8 cellular contexts compared by ENCODE assay signal in the genomic region with DNA sequence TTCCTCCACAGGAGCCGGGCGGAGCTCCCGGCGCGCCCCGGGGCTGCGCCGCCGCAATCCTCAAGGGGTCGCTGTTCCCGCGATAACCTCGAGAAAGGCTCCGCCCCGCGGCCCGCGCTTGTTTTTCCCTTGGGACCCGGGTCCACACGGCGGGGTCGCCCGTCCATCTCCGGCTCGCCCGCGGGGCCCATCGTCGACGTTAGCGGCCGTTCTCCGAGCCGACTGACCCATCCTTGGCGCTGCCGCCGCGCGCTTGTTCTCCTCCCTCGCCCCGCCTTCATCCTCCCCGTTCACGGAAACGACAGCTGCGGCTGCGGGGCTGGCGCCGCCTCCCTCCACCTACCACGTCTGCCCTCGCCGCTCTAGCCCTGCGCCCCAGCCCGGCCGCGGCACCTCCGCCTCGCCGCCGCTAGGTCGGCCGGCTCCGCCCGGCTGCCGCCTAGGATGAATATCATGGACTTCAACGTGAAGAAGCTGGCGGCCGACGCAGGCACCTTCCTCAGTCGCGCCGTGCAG. TPM values are rescaled to one million over a fixed set of nuclear protein-coding genes. Genes with fewer than 3 reads are reported as not detected.
DNase-seq lines count a peak whose midpoint lies in the region; ATAC-seq and TF ChIP-seq lines count a peak whose summit lies in the region.

A gene (plus strand): TSS at position 121 of the 516 bp plus-strand sequence. CDS start 324 bp downstream, at position 445.

- H3K4me3 Mint-ChIP-seq in activated naive CD4-positive, alpha-beta T cell treated with anti-CD3 and anti-CD28 coated beads, Interleukin-2, amount 50 U/mL, for 24 hours, result peak within 1 kb of the TSS; percentile 99

- no peaks in the 10 kb centered on the region for H3K36me3 ChIP-seq in osteoblast (ENCODE audit: insufficient read depth, low read length)
- no peaks in the 10 kb centered on the region for H3K36me3 ChIP-seq in testis (ENCODE audit: low read depth, missing control alignments)

- H3K27ac ChIP-seq in osteoblast (ENCODE audit: low read depth, low read length) (peak within 1 kb of the TSS; percentile 89), testis (peak within 1 kb of the TSS; percentile 97 to 99)

- peak; percentile 89 for ATAC-seq in HG02610 (IDR thresholded peaks at IDR 0.05; ENCODE audit: unreplicated experiment)
- peak; percentile 96 for ATAC-seq in SK-N-SH treated with all-trans-retinoic acid at 6 μM for 48 hours

- H3K9me3 ChIP-seq in osteoblast (ENCODE audit: low read depth, low read length), result no peaks in the 10 kb centered on the region
- H3K9me3 ChIP-seq in testis, result no peaks in the 10 kb centered on the region

- no peaks in the 10 kb centered on the region for H3K27me3 ChIP-seq in osteoblast (ENCODE audit: insufficient read depth, low read length)
- no peaks in the 10 kb centered on the region for H3K27me3 ChIP-seq in testis

- H3K4me1 ChIP-seq in osteoblast (ENCODE audit: insufficient read depth, low read length), result peaks cover 36% of the 10 kb centered on the region
- peaks cover 15% of the 10 kb centered on the region for H3K4me1 ChIP-seq in testis

- peak within 1 kb of the TSS; percentile 99 for H2AFZ ChIP-seq in osteoblast (ENCODE audit: low read length)

- H3K4me3 ChIP-seq in GM12865 (ENCODE audit: low read depth, low read length) (peak within 1 kb of the TSS; percentile 68), osteoblast (ENCODE audit: insufficient read depth, low read length) (peak within 1 kb of the TSS; percentile 83), testis (peak within 1 kb of the TSS; percentile 95)

- WGBS in testis, 2 donors, result 0% methylated on average over 14 to 71 of the region's 71 CpGs

- H3K36me3 Mint-ChIP-seq in activated naive CD4-positive, alpha-beta T cell treated with anti-CD3 and anti-CD28 coated beads, Interleukin-2, amount 50 U/mL, for 24 hours, result peaks cover 4% of the 10 kb centered on the region

- peaks cover 1% of the 10 kb centered on the region for H3K27me3 Mint-ChIP-seq in activated naive CD4-positive, alpha-beta T cell treated with anti-CD3 and anti-CD28 coated beads, Interleukin-2, amount 50 U/mL, for 24 hours

- no peaks in the 10 kb centered on the region for H3K9me3 Mint-ChIP-seq in activated naive CD4-positive, alpha-beta T cell treated with anti-CD3 and anti-CD28 coated beads, Interleukin-2, amount 50 U/mL, for 24 hours

- H3K4me2 ChIP-seq in osteoblast (ENCODE audit: insufficient read depth, low read length), result peak within 1 kb of the TSS; percentile 99

- intact Hi-C loops in testis (cut with DNase I; ENCODE audit: low total_unique reads), result no loop called here

- TF ChIP-seq POLR2A in testis (IDR thresholded peaks at IDR 0.05), result no peak

- peak within 1 kb of the TSS; percentile 98 for H3K27ac Mint-ChIP-seq in activated naive CD4-positive, alpha-beta T cell treated with anti-CD3 and anti-CD28 coated beads, Interleukin-2, amount 50 U/mL, for 24 hours

- H4K20me1 ChIP-seq in osteoblast (ENCODE audit: insufficient read depth, low read length), result peaks cover 41% of the 10 kb centered on the region

- H3K4me1 Mint-ChIP-seq in activated naive CD4-positive, alpha-beta T cell treated with anti-CD3 and anti-CD28 coated beads, Interleukin-2, amount 50 U/mL, for 24 hours, result peaks cover 61% of the 10 kb centered on the region

- peaks cover 47% of the 10 kb centered on the region for H3K79me2 ChIP-seq in osteoblast (ENCODE audit: insufficient read depth, low read length)

- peak; percentile 95 for DNase-seq in GM12865 (ENCODE audit: low read depth)
- DNase-seq in NCI-H1048 (lab: John Stamatoyannopoulos, UW), result peak; percentile 55
- no peak for DNase-seq in glomerular endothelial cell (ENCODE audit: extremely low read depth, low read depth, low spot score)
- DNase-seq in osteoblast (ENCODE audit: insufficient read length, low spot score, missing footprints), result peak; percentile 96
- DNase-seq in testis, result peak; percentile 94

- TF ChIP-seq CTCF in GM12865 (IDR thresholded peaks at IDR 0.05; ENCODE audit: insufficient read depth, low read depth, low read length, missing control alignments) (peak; percentile 87), osteoblast (IDR thresholded peaks at IDR 0.05; ENCODE audit: extremely low read depth, low read depth, low read length) (peak; percentile 73), testis (IDR thresholded peaks at IDR 0.05) (peak; percentile 70 to 91 (median 84))

TF ChIP-seq in SK-N-SH treated with all-trans-retinoic acid at 6 μM for 48 hours, 23 proteins besides CTCF, POLR2A, EP300 and RAD21:
- TF ChIP-seq ARNTL (CRISPR knock-in tag; IDR thresholded peaks at IDR 0.05; ENCODE audit: borderline replicate concordance, low read depth) (no peak), ZNF70 (CRISPR knock-in tag; IDR thresholded peaks at IDR 0.05) (peak; percentile 92), SNAI2 (CRISPR knock-in tag; IDR thresholded peaks at IDR 0.05) (no peak), BACH2 (CRISPR knock-in tag; IDR thresholded peaks at IDR 0.05; ENCODE audit: borderline replicate concordance) (no peak)
- TF ChIP-seq, protein P1, sequence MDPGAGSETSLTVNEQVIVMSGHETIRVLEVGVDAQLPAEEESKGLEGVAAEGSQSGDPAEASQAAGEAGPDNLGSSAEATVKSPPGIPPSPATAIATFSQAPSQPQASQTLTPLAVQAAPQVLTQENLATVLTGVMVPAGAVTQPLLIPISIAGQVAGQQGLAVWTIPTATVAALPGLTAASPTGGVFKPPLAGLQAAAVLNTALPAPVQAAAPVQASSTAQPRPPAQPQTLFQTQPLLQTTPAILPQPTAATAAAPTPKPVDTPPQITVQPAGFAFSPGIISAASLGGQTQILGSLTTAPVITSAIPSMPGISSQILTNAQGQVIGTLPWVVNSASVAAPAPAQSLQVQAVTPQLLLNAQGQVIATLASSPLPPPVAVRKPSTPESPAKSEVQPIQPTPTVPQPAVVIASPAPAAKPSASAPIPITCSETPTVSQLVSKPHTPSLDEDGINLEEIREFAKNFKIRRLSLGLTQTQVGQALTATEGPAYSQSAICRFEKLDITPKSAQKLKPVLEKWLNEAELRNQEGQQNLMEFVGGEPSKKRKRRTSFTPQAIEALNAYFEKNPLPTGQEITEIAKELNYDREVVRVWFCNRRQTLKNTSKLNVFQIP (CRISPR knock-in tag; IDR thresholded peaks at IDR 0.05; ENCODE audit: borderline replicate concordance, low read depth), result no peak
- TF ChIP-seq, protein P2, sequence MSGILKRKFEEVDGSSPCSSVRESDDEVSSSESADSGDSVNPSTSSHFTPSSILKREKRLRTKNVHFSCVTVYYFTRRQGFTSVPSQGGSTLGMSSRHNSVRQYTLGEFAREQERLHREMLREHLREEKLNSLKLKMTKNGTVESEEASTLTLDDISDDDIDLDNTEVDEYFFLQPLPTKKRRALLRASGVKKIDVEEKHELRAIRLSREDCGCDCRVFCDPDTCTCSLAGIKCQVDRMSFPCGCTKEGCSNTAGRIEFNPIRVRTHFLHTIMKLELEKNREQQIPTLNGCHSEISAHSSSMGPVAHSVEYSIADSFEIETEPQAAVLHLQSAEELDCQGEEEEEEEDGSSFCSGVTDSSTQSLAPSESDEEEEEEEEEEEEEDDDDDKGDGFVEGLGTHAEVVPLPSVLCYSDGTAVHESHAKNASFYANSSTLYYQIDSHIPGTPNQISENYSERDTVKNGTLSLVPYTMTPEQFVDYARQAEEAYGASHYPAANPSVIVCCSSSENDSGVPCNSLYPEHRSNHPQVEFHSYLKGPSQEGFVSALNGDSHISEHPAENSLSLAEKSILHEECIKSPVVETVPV (CRISPR knock-in tag; IDR thresholded peaks at IDR 0.05), result no peak
TF ChIP-seq in SK-N-SH treated with all-trans-retinoic acid at 6 μM for 48 hours: peak in this region for 1.

RNA-seq across cellular contexts. Expression of the gene that starts here (rescaled TPM):
- total RNA-seq in glomerular endothelial cell (62.7 and 94.6 TPM in 2 replicates), osteoblast (53.9 and 62.8 TPM in 2 replicates), testis (10 to 100 TPM; 58.9 to 72.4 TPM)
- 242 TPM for polyA plus RNA-seq in testis (ENCODE audit: insufficient read depth, low read depth, low replicate concordance)
